18 cellular contexts compared by ENCODE assay signal in genomic region chr6:147109707-147110106, GRCh38.
"Had no signal": no experiment of that assay in that cellular context is flagged by ENCODE, and none has a peak within 500 bp of the region (broad histone marks: within the 10 kb centered on the region; RNA-seq: fewer than 3 reads in every experiment).

No MANE protein-coding gene starts in this region.

- H3K9me3 ChIP-seq: adrenal gland, esophagus squamous epithelium, mucosa of descending colon, ovary, psoas muscle, tibial artery had no signal

- H3K36me3 ChIP-seq: adrenal gland, esophagus squamous epithelium, ovary, tibial artery had no signal

- H3K4me3 ChIP-seq: adrenal gland, esophagus squamous epithelium, mucosa of descending colon, ovary, psoas muscle, tibial artery had no signal

- H3K4me3 Mint-ChIP-seq: activated CD4-positive, alpha-beta memory T cell treated with anti-CD3 and anti-CD28 coated beads, Interleukin-2, amount 10 ng/mL, durations not matched to agents 7 days and 5 days; naive B cell had no signal

- ATAC-seq: left cardiac atrium; mucosa of descending colon; psoas muscle; right cardiac atrium; stimulated activated naive CD8-positive, alpha-beta T cell treated with anti-CD3 and anti-CD28 coated beads, Interleukin-15, Interleukin-2, amounts not matched to agents 100 U/mL and 50 U/mL, for 24 hours had no signal

- H3K4me1 Mint-ChIP-seq: naive B cell had no signal

- H3K27ac ChIP-seq: adrenal gland, esophagus squamous epithelium, ovary, psoas muscle, tibial artery, VCaP had no signal

- H3K9me3 Mint-ChIP-seq: activated CD4-positive, alpha-beta memory T cell treated with anti-CD3 and anti-CD28 coated beads, Interleukin-2, amount 10 ng/mL, durations not matched to agents 7 days and 5 days; naive B cell had no signal

- H3K4me1 ChIP-seq: adrenal gland, esophagus squamous epithelium, psoas muscle had no signal

- H3K27me3 Mint-ChIP-seq: activated CD4-positive, alpha-beta memory T cell treated with anti-CD3 and anti-CD28 coated beads, Interleukin-2, amount 10 ng/mL, durations not matched to agents 7 days and 5 days; naive B cell had no signal

- H3K27ac Mint-ChIP-seq: activated CD4-positive, alpha-beta memory T cell treated with anti-CD3 and anti-CD28 coated beads, Interleukin-2, amount 10 ng/mL, durations not matched to agents 7 days and 5 days; naive B cell had no signal

- DNase-seq: activated CD4-positive, alpha-beta memory T cell treated with anti-CD3 and anti-CD28 coated beads, Interleukin-2, amount 10 ng/mL, durations not matched to agents 7 days and 5 days; activated CD4-positive, CD25-positive, alpha-beta regulatory T cell treated with anti-CD3 and anti-CD28 coated beads, Interleukin-2, amount 50 U/mL, for 72 hours; activated naive CD4-positive, alpha-beta T cell; adrenal gland; dermis blood vessel endothelial cell; effector memory CD4-positive, alpha-beta T cell; esophagus squamous epithelium; left cardiac atrium; mesenchymal stem cell; mucosa of descending colon; naive B cell; ovary; psoas muscle; right cardiac atrium; stimulated activated naive CD8-positive, alpha-beta T cell treated with anti-CD3 and anti-CD28 coated beads, Interleukin-15, Interleukin-2, amounts not matched to agents 100 U/mL and 50 U/mL, for 24 hours; substantia nigra; tibial artery had no signal

- H3K27me3 ChIP-seq: adrenal gland, esophagus squamous epithelium, ovary, tibial artery had no signal

- H3K36me3 Mint-ChIP-seq: naive B cell had no signal
